28 cellular contexts compared by ENCODE assay signal in the genomic region with DNA sequence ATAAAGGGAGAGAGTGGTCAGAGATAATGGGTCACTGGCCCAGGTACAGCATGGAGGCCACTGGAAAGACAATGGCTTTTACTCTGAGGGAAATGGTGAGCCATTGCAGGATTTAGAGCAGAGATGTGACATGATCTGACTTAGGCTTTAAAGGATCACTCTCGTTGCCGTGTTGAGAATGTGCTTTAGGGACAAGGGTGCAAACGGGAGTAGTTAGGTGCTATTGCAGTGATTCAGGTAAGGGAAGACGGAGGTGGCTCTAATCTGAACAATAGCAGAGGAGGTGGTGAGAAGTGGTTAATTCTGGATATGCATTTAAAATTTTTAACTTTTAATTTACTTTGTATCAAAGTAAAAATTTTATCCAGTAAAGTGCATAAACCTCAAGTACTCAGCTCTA. TPM values are rescaled to one million over a fixed set of nuclear protein-coding genes. Genes with fewer than 3 reads are reported as not detected.
DNase-seq lines count a peak whose midpoint lies in the region; ATAC-seq and TF ChIP-seq lines count a peak whose summit lies in the region.
"Had no signal": no experiment of that assay in that cellular context is flagged by ENCODE, and none has a peak within 500 bp of the region (broad histone marks: within the 10 kb centered on the region; RNA-seq: fewer than 3 reads in every experiment).

No MANE protein-coding gene starts in this region.

- H3K9me3 ChIP-seq in BLaER1 treated with 17β-estradiol and CSF1 and Interleukin-3, amounts not matched to agents 10 nM and 100 nM (replicated peaks in 1 of 11) = no peaks in the 10 kb centered on the region
- H3K9me3 ChIP-seq in osteoblast (ENCODE audit: low read depth, low read length) (no peaks in the 10 kb centered on the region), hepatocyte (ENCODE audit: low read depth) (no peaks in the 10 kb centered on the region), heart right ventricle (no peaks in the 10 kb centered on the region)
- H3K9me3 ChIP-seq: BE2C had no signal

- WGBS in hepatocyte (ENCODE audit: low lambda C conversion rate, missing lambda C conversion rate) = 89% methylated on average over 4 of the region's 4 CpGs
- WGBS in heart right ventricle, 2 donors = 90 to 91% methylated on average over 4 of the region's 4 CpGs

- H3K4me1 ChIP-seq in BLaER1 treated with 17β-estradiol and CSF1 and Interleukin-3, amounts not matched to agents 10 nM and 100 nM = peaks cover 55 to 83% (median 72%) of the 10 kb centered on the region in 10 experiments
- H3K4me1 ChIP-seq in osteoblast (ENCODE audit: insufficient read depth, low read length) = no peaks in the 10 kb centered on the region
- H3K4me1 ChIP-seq in hepatocyte (ENCODE audit: insufficient read depth) = peaks cover 10% of the 10 kb centered on the region
- H3K4me1 ChIP-seq in heart right ventricle = peaks cover 0 to 15% (median 9%) of the 10 kb centered on the region in 9 donors

- H3K4me2 ChIP-seq in BLaER1 treated with 17β-estradiol and CSF1 and Interleukin-3, amounts not matched to agents 10 nM and 100 nM = peak overlapping the region in 8 of 11 experiments; percentile 75 to 92 (median 87); a peak in 13 of 22 replicates
- no peak overlapping the region for H3K4me2 ChIP-seq in osteoblast (ENCODE audit: insufficient read depth, low read length)
- no peak overlapping the region for H3K4me2 ChIP-seq in hepatocyte

- H2AFZ ChIP-seq in osteoblast (ENCODE audit: low read length) (no peak overlapping the region), hepatocyte (no peak overlapping the region)

- H3K9me2 ChIP-seq in hepatocyte (replicated peaks; ENCODE audit: insufficient read depth) = no peaks in the 10 kb centered on the region

- no peak for ATAC-seq in heart right ventricle
- ATAC-seq: GM12878 had no signal

- H3K36me3 ChIP-seq in BLaER1 treated with 17β-estradiol and CSF1 and Interleukin-3, amounts not matched to agents 10 nM and 100 nM = no peaks in the 10 kb centered on the region
- H3K36me3 ChIP-seq in osteoblast (ENCODE audit: insufficient read depth, low read length) (no peaks in the 10 kb centered on the region), hepatocyte (replicated peaks; ENCODE audit: insufficient read depth, low read depth) (no peaks in the 10 kb centered on the region), heart right ventricle (no peaks in the 10 kb centered on the region)
- H3K36me3 ChIP-seq: BE2C had no signal

- H3K79me2 ChIP-seq in osteoblast (ENCODE audit: insufficient read depth, low read length) (no peaks in the 10 kb centered on the region), hepatocyte (no peaks in the 10 kb centered on the region)

- H3K27ac ChIP-seq in BLaER1 treated with 17β-estradiol and CSF1 and Interleukin-3, amounts not matched to agents 10 nM and 100 nM = no peak overlapping the region
- H3K27ac ChIP-seq in dorsolateral prefrontal cortex (peak overlapping the region in 39 of 59 donors; percentile 4 to 100 (median 83)), osteoblast (ENCODE audit: low read depth, low read length) (no peak overlapping the region), hepatocyte (no peak overlapping the region), heart right ventricle (no peak overlapping the region)

- TF ChIP-seq CTCF in dorsolateral prefrontal cortex (IDR thresholded peaks at IDR 0.05 in 54 of 56, conservative IDR thresholded peaks at IDR 0.05 in 2 of 56; ENCODE audit: low read depth in 1 of 56, partially characterized antibody in 56 of 56) (no peak), osteoblast (IDR thresholded peaks at IDR 0.05; ENCODE audit: extremely low read depth, low read depth, low read length) (no peak), hepatocyte (IDR thresholded peaks at IDR 0.05; ENCODE audit: poor library complexity) (no peak), heart right ventricle (IDR thresholded peaks at IDR 0.05) (no peak)

- H4K20me1 ChIP-seq in BLaER1 treated with 17β-estradiol and CSF1 and Interleukin-3, amounts not matched to agents 10 nM and 100 nM = peaks cover 0 to 18% (median 0%) of the 10 kb centered on the region in 11 experiments; a peak in 2 of 22 replicates
- H4K20me1 ChIP-seq in osteoblast (ENCODE audit: insufficient read depth, low read length) (no peaks in the 10 kb centered on the region), hepatocyte (ENCODE audit: insufficient read depth, poor library complexity, severe bottlenecking) (no peaks in the 10 kb centered on the region)

- no peaks in the 10 kb centered on the region for H3K27me3 ChIP-seq in BLaER1 treated with 17β-estradiol and CSF1 and Interleukin-3, amounts not matched to agents 10 nM and 100 nM
- no peaks in the 10 kb centered on the region for H3K27me3 ChIP-seq in dorsolateral prefrontal cortex
- peaks cover 23% of the 10 kb centered on the region for H3K27me3 ChIP-seq in osteoblast (ENCODE audit: insufficient read depth, low read length)
- H3K27me3 ChIP-seq in hepatocyte = no peaks in the 10 kb centered on the region
- H3K27me3 ChIP-seq in heart right ventricle = peaks cover 0 to 25% (median 0%) of the 10 kb centered on the region in 7 donors
- H3K27me3 ChIP-seq: BE2C had no signal

- intact Hi-C loops in dorsolateral prefrontal cortex (cut with DNase I) (no loop called here), heart right ventricle (cut with DNase I) (no loop called here)

- H3K9ac ChIP-seq in BLaER1 treated with 17β-estradiol and CSF1 and Interleukin-3, amounts not matched to agents 10 nM and 100 nM = no peak overlapping the region

- DNase-seq in dorsolateral prefrontal cortex (no peak), osteoblast (ENCODE audit: insufficient read length, low spot score, missing footprints) (peak; percentile 58), hepatocyte (ENCODE audit: low spot score) (no peak), NCI-H526 (lab: John Stamatoyannopoulos, UW) (no peak), hepatic stellate cell (ENCODE audit: low spot score) (no peak), heart right ventricle (no peak)
- DNase-seq: 8988T; ACHN; BE2C; C1 segment of cervical spinal cord; CD4-positive, alpha-beta memory T cell; CD4-positive, CD25-positive, alpha-beta regulatory T cell; COR-L47; DMS 273 treated with DMSO at 0.1 percent for 48 hours; DMS153; DMS53; DMS79; DND-41; EL; GDM1 had no signal

- no peak overlapping the region for H3K4me3 ChIP-seq in BLaER1 treated with 17β-estradiol and CSF1 and Interleukin-3, amounts not matched to agents 10 nM and 100 nM
- H3K4me3 ChIP-seq in dorsolateral prefrontal cortex (no peak overlapping the region), osteoblast (ENCODE audit: insufficient read depth, low read length) (no peak overlapping the region), hepatocyte (no peak overlapping the region), heart right ventricle (no peak overlapping the region)
- H3K4me3 ChIP-seq: GM12878 had no signal

RNA-seq across cellular contexts. Expression of a gene that starts 9.8 kb away (rescaled TPM):
- total RNA-seq in dorsolateral prefrontal cortex (100 to 1,000 TPM in 3 of 120 experiments, 10 to 100 TPM in 117; 45.1 to 109 (median 75.9) TPM), osteoblast (4.0 and 9.1 TPM in 2 replicates), hepatocyte (2.3 and 2.4 TPM in 2 replicates), heart right ventricle (10 to 100 TPM in 4 of 10 donors, 1 to 10 TPM in 6; 5.1 to 12.2 (median 9.3) TPM)
- polyA plus RNA-seq in hepatocyte (1.6 and 2.0 TPM in 2 replicates), heart right ventricle (1 to 10 TPM; 1.8 to 8.3 TPM)
- total RNA-seq: CD4-positive, alpha-beta memory T cell; CD4-positive, CD25-positive, alpha-beta regulatory T cell; CD8-positive, alpha-beta memory T cell; GM12878 had no signal
- polyA plus RNA-seq: CD4-positive, CD25-positive, alpha-beta regulatory T cell; CD8-positive, alpha-beta memory T cell; GM12878 had no signal

RNA-seq across cellular contexts. Expression of a gene that starts 38.3 kb away (rescaled TPM):
- total RNA-seq in dorsolateral prefrontal cortex = 1 to 10 TPM in 11 of 120 experiments, under 1 TPM in 54, not detected in 55; 0.24 to 4.4 (median 0.48) TPM
- under 0.01 and 0.29 TPM in 2 replicates for total RNA-seq in osteoblast
- not detected in 2 replicates for total RNA-seq in hepatocyte
- polyA plus RNA-seq in hepatocyte = 0.70 TPM in 1 of 2 replicates, not detected in the other
- not detected for total RNA-seq in heart right ventricle
- polyA plus RNA-seq in heart right ventricle = not detected
- total RNA-seq: A673; CD4-positive, alpha-beta memory T cell; CD4-positive, CD25-positive, alpha-beta regulatory T cell; CD8-positive, alpha-beta memory T cell; Daoy had no signal
- polyA plus RNA-seq: CD4-positive, alpha-beta memory T cell; CD4-positive, CD25-positive, alpha-beta regulatory T cell; CD8-positive, alpha-beta memory T cell had no signal

RNA-seq across cellular contexts. Expression of a gene that starts 49.2 kb away (rescaled TPM):
- total RNA-seq in dorsolateral prefrontal cortex (1,000 to 10,000 TPM in 3 of 120 experiments, 100 to 1,000 TPM in 31, 10 to 100 TPM in 86; 17.8 to 1,525 (median 52.6) TPM), osteoblast (273 and 932 TPM in 2 replicates), hepatocyte (8.4 and 12.8 TPM in 2 replicates), heart right ventricle (10 to 100 TPM in 1 of 10 donors, 1 to 10 TPM in 3, under 1 TPM in 5, not detected in 1; 0.15 to 11.0 (median 0.42) TPM)
- polyA plus RNA-seq in hepatocyte (21.8 and 25.3 TPM in 2 replicates), heart right ventricle (10 to 100 TPM in 1 of 2 donors, 1 to 10 TPM in 1; 2.2 to 14.3 TPM)
- total RNA-seq: A673; CD4-positive, CD25-positive, alpha-beta regulatory T cell; CD8-positive, alpha-beta memory T cell; Daoy had no signal
- polyA plus RNA-seq: CD4-positive, alpha-beta memory T cell; CD4-positive, CD25-positive, alpha-beta regulatory T cell; CD8-positive, alpha-beta memory T cell had no signal

RNA-seq across cellular contexts. Expression of a gene that starts 51.5 kb away (rescaled TPM):
- under 1 TPM in 21 of 120 experiments, not detected in 99; 0.26 to 0.91 (median 0.38) TPM for total RNA-seq in dorsolateral prefrontal cortex
- not detected in 2 replicates for total RNA-seq in osteoblast
- not detected in 2 replicates for total RNA-seq in hepatocyte
- polyA plus RNA-seq in hepatocyte = not detected in 2 replicates
- not detected for total RNA-seq in heart right ventricle
- polyA plus RNA-seq in heart right ventricle = under 1 TPM in 1 of 2 donors, not detected in 1; 0.06 TPM
- total RNA-seq: A673; CD4-positive, alpha-beta memory T cell; CD4-positive, CD25-positive, alpha-beta regulatory T cell; CD8-positive, alpha-beta memory T cell; Daoy; G401; GM12878 had no signal
- polyA plus RNA-seq: AG04450; CD14-positive monocyte; CD4-positive, alpha-beta memory T cell; CD4-positive, CD25-positive, alpha-beta regulatory T cell; CD8-positive, alpha-beta memory T cell; GM12878 had no signal

Comparison
In these comparisons a context has a peak if more than half of its experiments do, and no peak if none do; other contexts are left out.
1. H3K27ac ChIP-seq: peak in dorsolateral prefrontal cortex (39 of 59); none in BLaER1 treated with 17β-estradiol and CSF1 and Interleukin-3, amounts not matched to agents 10 nM and 100 nM (0 of 11), osteoblast (single experiment), hepatocyte (single experiment) and heart right ventricle (0 of 10).
2. H3K4me2 ChIP-seq: peak in BLaER1 treated with 17β-estradiol and CSF1 and Interleukin-3, amounts not matched to agents 10 nM and 100 nM (8 of 11); none in osteoblast (single experiment) and hepatocyte (single experiment).